11 cellular contexts compared by ENCODE assay signal in genomic region chr3:38173834-38174418, GRCh38. TPM values are rescaled to one million over a fixed set of nuclear protein-coding genes. Genes with fewer than 3 reads are reported as not detected.
DNase-seq lines count a peak whose midpoint lies in the region; ATAC-seq and TF ChIP-seq lines count a peak whose summit lies in the region.
"Had no signal": no experiment of that assay in that cellular context is flagged by ENCODE, and none has a peak within 500 bp of the region (broad histone marks: within the 10 kb centered on the region; RNA-seq: fewer than 3 reads in every experiment).

No MANE protein-coding gene starts in this region.

- peaks cover 3% of the 10 kb centered on the region for H3K36me3 Mint-ChIP-seq in activated naive CD8-positive, alpha-beta T cell
- H3K36me3 Mint-ChIP-seq in activated naive CD8-positive, alpha-beta T cell treated with anti-CD3 and anti-CD28 coated beads for 36 hours = peaks cover 18% of the 10 kb centered on the region
- H3K36me3 Mint-ChIP-seq in T-cell (peaks cover 6% of the 10 kb centered on the region), Caco-2 (ENCODE audit: insufficient read depth, unreplicated experiment) (peaks cover 5% of the 10 kb centered on the region)
- H3K36me3 Mint-ChIP-seq in stimulated activated naive B cell treated with anti-CD40 and anti-IgM and Interleukin-4, amounts not matched to agents 10 μg/mL and 1 μg/mL and 100 μg/mL, for 72 hours = peaks cover 6 to 27% of the 10 kb centered on the region in 2 donors

- peaks cover 4% of the 10 kb centered on the region for H3K4me1 ChIP-seq in Caco-2
- H3K4me1 ChIP-seq: prostate gland had no signal

- POLR2A ChIA-PET in T-cell (lab: Charles Lee) = interaction anchor here in 1 of 2 donors (1.5 kb wide), 1 partner anchor 9 kb away, joined by 3 read pairs; the partner anchor contains the start of gene OXSR1
- POLR2A ChIA-PET in Caco-2 (lab: Charles Lee) = no interaction called here

- H3K36me3 ChIP-seq in Caco-2 (ENCODE audit: control insufficient read depth, insufficient read depth, low read length) = no peaks in the 10 kb centered on the region
- H3K36me3 ChIP-seq: prostate gland had no signal

- no peaks in the 10 kb centered on the region for H3K27me3 Mint-ChIP-seq in activated naive CD8-positive, alpha-beta T cell
- H3K27me3 Mint-ChIP-seq in activated naive CD8-positive, alpha-beta T cell treated with anti-CD3 and anti-CD28 coated beads for 36 hours = no peaks in the 10 kb centered on the region
- H3K27me3 Mint-ChIP-seq in T-cell = no peaks in the 10 kb centered on the region
- H3K27me3 Mint-ChIP-seq in stimulated activated naive B cell treated with anti-CD40 and anti-IgM and Interleukin-4, amounts not matched to agents 10 μg/mL and 1 μg/mL and 100 μg/mL, for 72 hours = no peaks in the 10 kb centered on the region
- H3K27me3 Mint-ChIP-seq in Caco-2 (ENCODE audit: insufficient read depth, unreplicated experiment) = no peaks in the 10 kb centered on the region

- peak overlapping the region; percentile 15 for H3K4me3 Mint-ChIP-seq in activated naive CD8-positive, alpha-beta T cell
- no peak overlapping the region for H3K4me3 Mint-ChIP-seq in activated naive CD8-positive, alpha-beta T cell treated with anti-CD3 and anti-CD28 coated beads for 36 hours
- H3K4me3 Mint-ChIP-seq in T-cell (peak overlapping the region; percentile 17 to 62 (median 31)), Caco-2 (ENCODE audit: unreplicated experiment) (no peak overlapping the region)
- H3K4me3 Mint-ChIP-seq in stimulated activated naive B cell treated with anti-CD40 and anti-IgM and Interleukin-4, amounts not matched to agents 10 μg/mL and 1 μg/mL and 100 μg/mL, for 72 hours = no peak overlapping the region

- CTCF ChIA-PET in T-cell (lab: Charles Lee) (no interaction called here), Caco-2 (lab: Charles Lee) (no interaction called here)

- peak overlapping the region; percentile 6 for H3K27ac Mint-ChIP-seq in activated naive CD8-positive, alpha-beta T cell
- no peak overlapping the region for H3K27ac Mint-ChIP-seq in activated naive CD8-positive, alpha-beta T cell treated with anti-CD3 and anti-CD28 coated beads for 36 hours
- H3K27ac Mint-ChIP-seq in T-cell (peak overlapping the region; percentile 40 to 60), Caco-2 (ENCODE audit: unreplicated experiment) (no peak overlapping the region)
- peak overlapping the region; percentile 0 for H3K27ac Mint-ChIP-seq in stimulated activated naive B cell treated with anti-CD40 and anti-IgM and Interleukin-4, amounts not matched to agents 10 μg/mL and 1 μg/mL and 100 μg/mL, for 72 hours

- H3K9me3 Mint-ChIP-seq in activated naive CD8-positive, alpha-beta T cell (ENCODE audit: low read depth) = no peaks in the 10 kb centered on the region
- H3K9me3 Mint-ChIP-seq in activated naive CD8-positive, alpha-beta T cell treated with anti-CD3 and anti-CD28 coated beads for 36 hours = no peaks in the 10 kb centered on the region
- H3K9me3 Mint-ChIP-seq in T-cell (no peaks in the 10 kb centered on the region), Caco-2 (ENCODE audit: unreplicated experiment) (no peaks in the 10 kb centered on the region)
- H3K9me3 Mint-ChIP-seq in stimulated activated naive B cell treated with anti-CD40 and anti-IgM and Interleukin-4, amounts not matched to agents 10 μg/mL and 1 μg/mL and 100 μg/mL, for 72 hours = no peaks in the 10 kb centered on the region

- no peak for TF ChIP-seq CTCF in Caco-2 (IDR thresholded peaks at IDR 0.05; ENCODE audit: insufficient read depth in 1 of 2, low read depth in 1 of 2, low read length in 1 of 2, severe bottlenecking in 1 of 2, unreplicated experiment in 1 of 2)

- H3K27me3 ChIP-seq in Caco-2 (replicated peaks; ENCODE audit: control insufficient read depth, insufficient read depth, low read length) = no peaks in the 10 kb centered on the region
- H3K27me3 ChIP-seq: esophagus squamous epithelium had no signal

- DNase-seq in activated naive CD8-positive, alpha-beta T cell treated with anti-CD3 and anti-CD28 coated beads for 36 hours = no peak
- DNase-seq in T-cell (no peak), Caco-2 (no peak), NCI-H510A (lab: John Stamatoyannopoulos, UW) (no peak), NCI-H774 (lab: John Stamatoyannopoulos, UW) (no peak)
- DNase-seq in stimulated activated naive B cell treated with anti-CD40 and anti-IgM and Interleukin-4, amounts not matched to agents 10 μg/mL and 1 μg/mL and 100 μg/mL, for 72 hours = no peak
- DNase-seq: activated CD4-positive, CD25-positive, alpha-beta regulatory T cell; esophagus squamous epithelium had no signal

- H3K4me1 Mint-ChIP-seq in activated naive CD8-positive, alpha-beta T cell (ENCODE audit: low read depth) = peaks cover 71% of the 10 kb centered on the region
- peaks cover 62% of the 10 kb centered on the region for H3K4me1 Mint-ChIP-seq in activated naive CD8-positive, alpha-beta T cell treated with anti-CD3 and anti-CD28 coated beads for 36 hours
- H3K4me1 Mint-ChIP-seq in T-cell = peaks cover 66 to 74% (median 68%) of the 10 kb centered on the region in 3 donors
- peaks cover 37 to 59% of the 10 kb centered on the region in 2 donors for H3K4me1 Mint-ChIP-seq in stimulated activated naive B cell treated with anti-CD40 and anti-IgM and Interleukin-4, amounts not matched to agents 10 μg/mL and 1 μg/mL and 100 μg/mL, for 72 hours
- H3K4me1 Mint-ChIP-seq in Caco-2 (ENCODE audit: low read depth, unreplicated experiment) = peaks cover 12% of the 10 kb centered on the region

- H3K4me3 ChIP-seq in Caco-2 (ENCODE audit: low read depth, low read length) = no peak overlapping the region
- H3K4me3 ChIP-seq: esophagus squamous epithelium, prostate gland had no signal

- no peaks in the 10 kb centered on the region for H3K9me3 ChIP-seq in Caco-2
- H3K9me3 ChIP-seq: esophagus squamous epithelium, prostate gland had no signal

- no TSS peak for BruUV-seq in Caco-2 (replicated peaks; lab: Mats Ljungman, UMichigan)

- ATAC-seq in HG02623 (IDR thresholded peaks at IDR 0.05; ENCODE audit: unreplicated experiment) (peak; percentile 38), T-cell (replicated peaks in 1 of 4) (peak in 3 of 4 experiments; percentile 30 to 58 (median 55))
- no peak for ATAC-seq in stimulated activated naive B cell treated with anti-CD40 and anti-IgM and Interleukin-4, amounts not matched to agents 10 μg/mL and 1 μg/mL and 100 μg/mL, for 72 hours (replicated peaks)

- intact Hi-C loops in Caco-2 (cut with micrococcal nuclease; ENCODE audit: unreplicated experiment) = no loop called here

RNA-seq across cellular contexts. Expression of gene OXSR1, which starts 8.6 kb away (rescaled TPM):
- total RNA-seq in activated naive CD8-positive, alpha-beta T cell treated with anti-CD3 and anti-CD28 coated beads for 36 hours = 10 to 100 TPM; 57.3 to 59.9 TPM
- total RNA-seq in T-cell (10 to 100 TPM; 30.7 to 40.4 (median 37.4) TPM), Caco-2 (2022) (39.2 and 39.3 TPM in 2 replicates)

RNA-seq across cellular contexts. Expression of gene MYD88, which starts 35.5 kb away (rescaled TPM):
- total RNA-seq in activated naive CD8-positive, alpha-beta T cell treated with anti-CD3 and anti-CD28 coated beads for 36 hours = 10 to 100 TPM; 46.2 to 48.0 TPM
- 10 to 100 TPM; 32.4 to 68.5 (median 56.6) TPM for total RNA-seq in T-cell
- total RNA-seq in Caco-2 (2022) = 21.2 and 22.3 TPM in 2 replicates

RNA-seq across cellular contexts. Expression of gene ACAA1, which starts 37.0 kb away (rescaled TPM):
- 10 to 100 TPM; 69.0 to 70.2 TPM for total RNA-seq in activated naive CD8-positive, alpha-beta T cell treated with anti-CD3 and anti-CD28 coated beads for 36 hours
- total RNA-seq in T-cell (10 to 100 TPM; 70.7 to 97.1 (median 90.8) TPM), Caco-2 (2022) (127 and 139 TPM in 2 replicates)

Comparison
In these comparisons a context has a peak if more than half of its experiments do, and no peak if none do; other contexts are left out.
1. H3K27ac Mint-ChIP-seq: peak in activated naive CD8-positive, alpha-beta T cell (single experiment), T-cell (2 of 2) and stimulated activated naive B cell treated with anti-CD40 and anti-IgM and Interleukin-4, amounts not matched to agents 10 μg/mL and 1 μg/mL and 100 μg/mL, for 72 hours (single experiment); none in activated naive CD8-positive, alpha-beta T cell treated with anti-CD3 and anti-CD28 coated beads for 36 hours (single experiment) and Caco-2 (single experiment).
2. H3K4me3 Mint-ChIP-seq: peak in activated naive CD8-positive, alpha-beta T cell (single experiment) and T-cell (3 of 3); none in activated naive CD8-positive, alpha-beta T cell treated with anti-CD3 and anti-CD28 coated beads for 36 hours (single experiment), stimulated activated naive B cell treated with anti-CD40 and anti-IgM and Interleukin-4, amounts not matched to agents 10 μg/mL and 1 μg/mL and 100 μg/mL, for 72 hours (0 of 2) and Caco-2 (single experiment).
3. ATAC-seq: peak in HG02623 (single experiment) and T-cell (3 of 4); none in stimulated activated naive B cell treated with anti-CD40 and anti-IgM and Interleukin-4, amounts not matched to agents 10 μg/mL and 1 μg/mL and 100 μg/mL, for 72 hours (0 of 2).